In the genomic region with DNA sequence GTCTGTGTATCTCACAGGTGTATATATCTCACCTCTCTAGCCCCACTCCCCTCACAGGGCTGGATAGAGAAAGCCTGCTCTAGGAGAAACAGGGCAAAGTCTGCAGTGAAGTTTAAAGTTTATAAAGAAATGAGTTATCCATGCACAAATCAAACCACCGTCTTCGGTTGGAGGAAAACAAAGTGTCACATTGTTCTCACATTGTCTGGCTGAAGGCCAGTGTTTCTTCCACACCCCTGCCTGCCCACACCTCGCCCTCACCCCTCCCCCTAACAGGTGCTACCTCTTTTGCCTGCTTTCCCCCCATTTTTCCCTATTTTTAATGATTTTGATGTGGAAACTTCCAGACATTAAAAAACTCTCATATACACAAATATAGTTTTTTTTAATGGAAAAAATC, we compare ENCODE assay signal across 17 cellular contexts. TPM values are rescaled to one million over a fixed set of nuclear protein-coding genes. Genes with fewer than 3 reads are reported as not detected.
"Had no signal": no experiment of that assay in that cellular context is flagged by ENCODE, and none has a peak within 500 bp of the region (broad histone marks: within the 10 kb centered on the region; RNA-seq: fewer than 3 reads in every experiment).

No MANE protein-coding gene starts in this region.

- H3K36me3 ChIP-seq: cardiac muscle cell, gastroesophageal sphincter, left lung, spleen, suprapubic skin, upper lobe of right lung had no signal

- H3K27ac ChIP-seq: cardiac muscle cell, dorsolateral prefrontal cortex, gastroesophageal sphincter, left lung, spleen, suprapubic skin, upper lobe of right lung had no signal

- H3K27ac Mint-ChIP-seq: endodermal cell; memory B cell; stimulated activated naive CD8-positive, alpha-beta T cell treated with anti-CD3 and anti-CD28 coated beads, Interleukin-15, Interleukin-2, amounts not matched to agents 100 ng/mL and 50 ng/mL, for 24 hours had no signal

- H3K9me3 ChIP-seq: gastroesophageal sphincter, left lung, spleen, suprapubic skin, upper lobe of right lung had no signal

- DNase-seq: activated naive CD4-positive, alpha-beta T cell treated with anti-CD3 and anti-CD28 coated beads, Interleukin-2, amount 50 U/mL, for 16 hours; activated T-cell treated with anti-CD3 and anti-CD28 coated beads, Interleukin-2, amount 50 U/mL, for 1 hour; dorsolateral prefrontal cortex; erythroblast; left lung; upper lobe of right lung had no signal

- H3K9me3 Mint-ChIP-seq: endodermal cell; memory B cell; neural crest cell; stimulated activated naive CD8-positive, alpha-beta T cell treated with anti-CD3 and anti-CD28 coated beads, Interleukin-15, Interleukin-2, amounts not matched to agents 100 ng/mL and 50 ng/mL, for 24 hours had no signal

- H3K4me1 Mint-ChIP-seq: memory B cell had no signal

- H3K36me3 Mint-ChIP-seq: memory B cell had no signal

- H3K4me3 ChIP-seq: cardiac muscle cell, dorsolateral prefrontal cortex, gastroesophageal sphincter, left lung, spleen, suprapubic skin, upper lobe of right lung had no signal

- H3K4me3 Mint-ChIP-seq: endodermal cell; memory B cell; neural crest cell; stimulated activated naive CD8-positive, alpha-beta T cell treated with anti-CD3 and anti-CD28 coated beads, Interleukin-15, Interleukin-2, amounts not matched to agents 100 ng/mL and 50 ng/mL, for 24 hours had no signal

RNA-seq across cellular contexts. Expression of gene GHRHR, which starts 26.3 kb away (rescaled TPM):
- total RNA-seq: astrocyte, cardiac muscle cell, endodermal cell, gastroesophageal sphincter, left lung, neural crest cell, osteocyte, pulmonary artery endothelial cell, spleen, upper lobe of right lung had no signal
- polyA plus RNA-seq: cardiac muscle cell, spleen had no signal
